ENCODE assay signal across 1 cellular context in genomic region chr4:74157743-74158560, GRCh38.
TF ChIP-seq lines count a peak whose summit lies in the region.

Gene MTHFD2L, plus strand, starts transcription at chr4:74158118. Its CDS starts 21 bp downstream, at chr4:74158139.

TF ChIP-seq in HEK293, 187 proteins besides CTCF, POLR2A, EP300 and RAD21 (continued from another document):
- TF ChIP-seq PRDM4 (tag by site-specific recombination; IDR thresholded peaks at IDR 0.05) = 0 out of 2 replicates have a peak, but pooled peaks have one; percentile 11
- TF ChIP-seq ZFP37 (tag by site-specific recombination; IDR thresholded peaks at IDR 0.05) = 0 out of 2 replicates have a peak, but pooled peaks have one; percentile 67
- TF ChIP-seq KLF1 (tag by site-specific recombination; IDR thresholded peaks at IDR 0.05) = 0 out of 2 replicates have a peak, but pooled peaks have one; percentile 13
- peak; percentile 10; the same call in 1 of the 2 replicates for TF ChIP-seq ZFHX2 (tag by site-specific recombination; conservative IDR thresholded peaks at IDR 0.05)
- peak; percentile 66 for TF ChIP-seq SP3 (tag by site-specific recombination; IDR thresholded peaks at IDR 0.05)
- no peak for TF ChIP-seq ZNF148 (tag by site-specific recombination; IDR thresholded peaks at IDR 0.05; ENCODE audit: borderline replicate concordance)
- no peak for TF ChIP-seq ZNF114 (tag by site-specific recombination; IDR thresholded peaks at IDR 0.05)
- no peak for TF ChIP-seq ZNF169 (tag by site-specific recombination; IDR thresholded peaks at IDR 0.05)
- TF ChIP-seq HIC1 (tag by site-specific recombination; IDR thresholded peaks at IDR 0.05) = peak; percentile 95
